16 cellular contexts compared by ENCODE assay signal in the genomic region with DNA sequence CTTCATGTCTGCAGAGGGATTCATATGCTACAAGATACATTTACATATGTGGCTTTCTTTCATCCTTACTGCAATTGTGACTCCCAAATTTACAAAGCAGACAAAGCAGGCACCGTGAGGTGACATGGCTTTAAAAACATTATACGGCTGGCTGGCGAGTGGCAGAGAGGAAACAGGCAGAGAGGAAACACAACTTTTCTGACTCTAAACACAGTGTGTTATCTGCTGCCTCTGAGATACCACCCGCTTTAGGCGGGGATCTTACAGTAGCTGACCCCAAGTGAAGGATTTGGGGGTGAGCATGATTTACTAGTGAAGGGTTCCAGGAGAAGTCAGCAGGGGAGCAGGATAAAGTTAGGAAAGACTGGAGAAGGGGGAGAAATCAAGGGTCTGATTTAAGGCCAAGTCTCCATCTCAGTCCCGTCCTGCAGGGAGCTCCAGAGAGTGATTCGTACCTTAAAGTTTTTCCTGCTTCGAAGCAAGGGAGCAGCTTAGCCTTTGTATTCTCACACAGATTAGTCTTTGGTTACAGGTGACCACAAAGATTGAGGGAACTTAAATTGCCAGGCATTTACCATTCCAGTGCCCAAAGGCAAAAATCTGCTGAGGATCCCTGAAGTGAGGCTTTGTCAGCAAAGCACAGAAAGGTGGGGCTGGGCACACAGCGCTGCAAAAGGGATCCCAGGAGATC.
"Had no signal": no experiment of that assay in that cellular context is flagged by ENCODE, and none has a peak within 500 bp of the region (broad histone marks: within the 10 kb centered on the region; RNA-seq: fewer than 3 reads in every experiment).

No MANE protein-coding gene starts in this region.

- ATAC-seq: effector memory CD8-positive, alpha-beta T cell; foreskin keratinocyte; left lobe of liver; natural killer cell; right cardiac atrium had no signal

- H3K4me1 ChIP-seq: foreskin keratinocyte, stomach, transverse colon had no signal

- H3K4me3 ChIP-seq: ovary, stomach, thoracic aorta, transverse colon had no signal

- H3K27me3 ChIP-seq: foreskin keratinocyte, ovary, stomach, transverse colon had no signal

- FAIRE-seq: small intestine had no signal

- DNase-seq: effector memory CD8-positive, alpha-beta T cell; foreskin keratinocyte; kidney glomerular epithelial cell; mammary epithelial cell; natural killer cell; nucleus accumbens; ovary; right cardiac atrium; small intestine; stimulated activated CD4-positive, alpha-beta T cell treated with anti-CD3 and anti-CD28 coated beads, Interleukin-12 subunit alpha, Interleukin-12 subunit beta, amount 100 ng/mL, for 4 hours; stimulated activated naive CD4-positive, alpha-beta T cell; stomach; substantia nigra; transverse colon had no signal

- H3K27ac ChIP-seq: foreskin keratinocyte, ovary, stomach, thoracic aorta, transverse colon had no signal

- H3K9me3 ChIP-seq: ovary, stomach, thoracic aorta, transverse colon had no signal

- H3K36me3 ChIP-seq: ovary, stomach, thoracic aorta, transverse colon had no signal
